30 cellular contexts compared by ENCODE assay signal in genomic region chr18:54813305-54813704, GRCh38.
"Had no signal": no experiment of that assay in that cellular context is flagged by ENCODE, and none has a peak within 500 bp of the region (broad histone marks: within the 10 kb centered on the region; RNA-seq: fewer than 3 reads in every experiment).

No MANE protein-coding gene starts in this region.

- H3K4me1 ChIP-seq: left lung, lower lobe of right lung, pancreas, prostate gland, stomach, testis, thyroid gland, transverse colon, upper lobe of left lung, vagina had no signal

- H3K27me3 ChIP-seq: left lung, pancreas, stomach, testis, thyroid gland, transverse colon, upper lobe of left lung, vagina had no signal

- H3K36me3 Mint-ChIP-seq: mesothelial cell of epicardium; naive B cell; stimulated activated naive B cell treated with anti-CD40 and anti-IgM and Interleukin-4, amounts not matched to agents 10 μg/mL and 1 μg/mL and 100 μg/mL, for 72 hours had no signal

- ATAC-seq: left cardiac atrium, left lung, lower lobe of right lung, pancreas, right cardiac atrium, sciatic nerve had no signal

- H3K27ac ChIP-seq: left lung, lower lobe of right lung, pancreas, prostate gland, skin epidermis, stomach, testis, thyroid gland, transverse colon, upper lobe of left lung, vagina had no signal

- H3K27ac Mint-ChIP-seq: mesothelial cell of epicardium; naive B cell; nephron; stimulated activated naive B cell treated with anti-CD40 and anti-IgM and Interleukin-4, amounts not matched to agents 10 μg/mL and 1 μg/mL and 100 μg/mL, for 72 hours had no signal

- DNase-seq: kidney glomerular epithelial cell; left cardiac atrium; left lung; lower lobe of right lung; mammary epithelial cell; mesendoderm; naive B cell; nucleus accumbens; pancreas; posterior cingulate gyrus; retina; right cardiac atrium; stimulated activated CD4-positive, alpha-beta T cell treated with anti-CD3 and anti-CD28 coated beads, Interleukin-12 subunit alpha, Interleukin-12 subunit beta, amount 100 ng/mL, for 4 hours; stimulated activated CD4-positive, alpha-beta T cell treated with anti-CD3 and anti-CD28 coated beads, Interleukin-15, amount 100 ng/mL, for 24 hours; stimulated activated CD4-positive, alpha-beta T cell treated with anti-CD3 and anti-CD28 coated beads, Interleukin-2, amount 100 ng/mL, for 24 hours; stimulated activated CD4-positive, alpha-beta T cell treated with anti-CD3 and anti-CD28 coated beads, Interleukin-4, amount 100 ng/mL, for 1 hour; stimulated activated naive B cell treated with anti-CD40 and anti-IgM and Interleukin-4, amounts not matched to agents 10 μg/mL and 1 μg/mL and 100 μg/mL, for 72 hours; stimulated activated naive CD8-positive, alpha-beta T cell treated with anti-CD3 and anti-CD28 coated beads, Interleukin-15, Interleukin-2, amounts not matched to agents 100 U/mL and 50 U/mL, for 24 hours; stomach; testis; thyroid gland; transverse colon; upper lobe of left lung had no signal

- H3K4me3 ChIP-seq: left lung, lower lobe of right lung, pancreas, prostate gland, skin epidermis, stomach, testis, thyroid gland, transverse colon, upper lobe of left lung, vagina had no signal

- H3K4me1 Mint-ChIP-seq: mesothelial cell of epicardium; naive B cell; nephron; stimulated activated naive B cell treated with anti-CD40 and anti-IgM and Interleukin-4, amounts not matched to agents 10 μg/mL and 1 μg/mL and 100 μg/mL, for 72 hours had no signal

- H3K36me3 ChIP-seq: left lung, lower lobe of right lung, pancreas, prostate gland, stomach, thyroid gland, transverse colon, upper lobe of left lung, vagina had no signal

- H3K4me3 Mint-ChIP-seq: mesothelial cell of epicardium; naive B cell; nephron; neural crest cell; stimulated activated naive B cell treated with anti-CD40 and anti-IgM and Interleukin-4, amounts not matched to agents 10 μg/mL and 1 μg/mL and 100 μg/mL, for 72 hours had no signal

- H3K9me3 Mint-ChIP-seq: mesothelial cell of epicardium; nephron; neural crest cell; stimulated activated naive B cell treated with anti-CD40 and anti-IgM and Interleukin-4, amounts not matched to agents 10 μg/mL and 1 μg/mL and 100 μg/mL, for 72 hours had no signal
